ENCODE assay signal across 14 cellular contexts in the genomic region with DNA sequence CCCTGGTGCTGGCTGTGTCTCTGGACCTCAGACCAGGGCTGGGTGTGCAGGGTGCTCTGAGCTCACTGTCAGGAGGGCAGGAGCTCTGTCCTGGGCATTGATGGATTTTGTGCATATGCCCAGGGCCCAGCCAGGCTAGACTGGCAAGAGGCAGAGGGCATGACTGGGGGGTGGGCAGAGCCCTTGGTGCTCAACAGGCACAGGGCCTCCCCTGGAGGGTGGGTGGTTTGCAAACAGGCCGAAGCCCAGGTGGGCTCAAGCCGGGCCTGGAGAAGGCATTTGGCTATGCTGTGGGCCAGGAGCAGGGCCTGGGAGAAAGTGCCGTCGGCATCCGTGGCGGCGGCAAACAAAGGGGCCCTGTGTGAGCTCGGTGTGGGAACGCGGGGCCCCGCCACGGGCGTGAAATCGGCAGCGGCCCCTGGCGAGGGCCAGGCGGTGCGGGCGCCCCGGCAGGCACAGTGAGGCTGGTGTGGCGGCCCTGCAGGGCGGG. TPM values are rescaled to one million over a fixed set of nuclear protein-coding genes. Genes with fewer than 3 reads are reported as not detected.
DNase-seq lines count a peak whose midpoint lies in the region; ATAC-seq and TF ChIP-seq lines count a peak whose summit lies in the region.
"Had no signal": no experiment of that assay in that cellular context is flagged by ENCODE, and none has a peak within 500 bp of the region (broad histone marks: within the 10 kb centered on the region; RNA-seq: fewer than 3 reads in every experiment).

No MANE protein-coding gene starts in this region.

- no peaks in the 10 kb centered on the region for H3K9me3 ChIP-seq in breast epithelium
- no peaks in the 10 kb centered on the region for H3K9me3 ChIP-seq in mucosa of rectum (ENCODE audit: control insufficient read depth in 2 of 2, low read length in 2 of 2)
- no peaks in the 10 kb centered on the region for H3K9me3 ChIP-seq in thymus (ENCODE audit: control insufficient read depth)

- H3K9ac ChIP-seq in mucosa of rectum (ENCODE audit: low read depth in 1 of 2, low read length in 2 of 2) = peak overlapping the region; percentile 77 to 91

- H3K4me1 ChIP-seq in breast epithelium = peaks cover 17 to 35% of the 10 kb centered on the region in 2 donors
- H3K4me1 ChIP-seq in mucosa of rectum (ENCODE audit: control insufficient read depth in 2 of 2, insufficient read depth in 2 of 2, low read length in 2 of 2) = peaks cover 59 to 61% of the 10 kb centered on the region in 2 donors
- peaks cover 8% of the 10 kb centered on the region for H3K4me1 ChIP-seq in thymus (ENCODE audit: control insufficient read depth, insufficient read depth, low read length)

- TF ChIP-seq POLR2A in breast epithelium (IDR thresholded peaks at IDR 0.05) = no peak

- H3K36me3 Mint-ChIP-seq in MCF 10A (ENCODE audit: insufficient read depth, unreplicated experiment) (peaks cover 10% of the 10 kb centered on the region), chondrocyte (ENCODE audit: low read depth) (no peaks in the 10 kb centered on the region)

- no peak overlapping the region for H3K4me3 Mint-ChIP-seq in MCF 10A (ENCODE audit: unreplicated experiment)
- H3K4me3 Mint-ChIP-seq in chondrocyte (ENCODE audit: unreplicated experiment) = no peak overlapping the region
- H3K4me3 Mint-ChIP-seq: activated CD4-positive, alpha-beta T cell treated with anti-CD3 and anti-CD28 coated beads, Interleukin-2, amount 10 ng/mL, durations not matched to agents 7 days and 5 days had no signal

- TF ChIP-seq CTCF in breast epithelium (IDR thresholded peaks at IDR 0.05) (no peak), MCF 10A (IDR thresholded peaks at IDR 0.05; ENCODE audit: unreplicated experiment) (no peak), chondrocyte (IDR thresholded peaks at IDR 0.05) (no peak), GM13976 (IDR thresholded peaks at IDR 0.05; ENCODE audit: borderline replicate concordance, control extremely low read depth, extremely low read depth, insufficient read depth, missing control alignments) (no peak)

- intact Hi-C loops in breast epithelium (cut with DNase I; ENCODE audit: low total_unique reads) (no loop called here), MCF 10A (cut with micrococcal nuclease) (loop anchor here (5.0 kb wide), 1 partner anchor 118 kb away; a partner anchor contains a TSS)

- whole genome bisulfite sequencing in thymus = 92% methylated on average over 22 of the region's 22 CpGs

- H3K27me3 Mint-ChIP-seq in MCF 10A (ENCODE audit: insufficient read depth, unreplicated experiment) = no peaks in the 10 kb centered on the region
- H3K27me3 Mint-ChIP-seq in chondrocyte (ENCODE audit: low read depth) = no peaks in the 10 kb centered on the region

- peak overlapping the region; percentile 89 to 93 for H3K27ac ChIP-seq in breast epithelium
- H3K27ac ChIP-seq in mucosa of rectum (ENCODE audit: low read depth in 2 of 2, low read length in 2 of 2) = peak overlapping the region; percentile 93 to 98
- H3K27ac ChIP-seq in thymus (ENCODE audit: low read depth) = peak overlapping the region; percentile 58

- no peaks in the 10 kb centered on the region for H3K4me1 Mint-ChIP-seq in MCF 10A (ENCODE audit: insufficient read depth, unreplicated experiment)
- H3K4me1 Mint-ChIP-seq in chondrocyte (ENCODE audit: low read depth) = peaks cover 22% of the 10 kb centered on the region

- POLR2A ChIA-PET in MCF 10A (lab: Yijun Ruan, JAX) = interaction anchor here (1.5 to 2.0 kb wide), 2 partner anchors 49 to 119 kb away, joined by 5 read pairs; a partner anchor contains a TSS

- DNase-seq in breast epithelium (ENCODE audit: low spot score in 2 of 2) (no peak), MCF 10A (ENCODE audit: unreplicated experiment) (no peak), chondrocyte (ENCODE audit: low spot score) (peak; percentile 87), GM13976 (ENCODE audit: low spot score) (no peak), T-helper 2 cell (no peak)
- DNase-seq: central memory CD4-positive, alpha-beta T cell; DND-41; MV-4-11 had no signal

- no TSS peak for BruUV-seq in MCF 10A (replicated peaks; lab: Mats Ljungman, UMichigan)

- in situ Hi-C loops in GM13976 (cut with MboI; ENCODE audit: low sequenced_read_pairs, unreplicated experiment) = no loop called here

- peaks cover 0 to 2% of the 10 kb centered on the region in 2 donors for H3K27me3 ChIP-seq in breast epithelium
- H3K27me3 ChIP-seq in mucosa of rectum (ENCODE audit: control insufficient read depth in 2 of 2, insufficient read depth in 2 of 2, low read length in 2 of 2) = peaks cover 0 to 7% of the 10 kb centered on the region in 2 donors
- H3K27me3 ChIP-seq in thymus (ENCODE audit: control insufficient read depth, insufficient read depth) = peaks cover 72% of the 10 kb centered on the region

- H3K9me3 Mint-ChIP-seq in MCF 10A (ENCODE audit: unreplicated experiment) (no peaks in the 10 kb centered on the region), chondrocyte (ENCODE audit: low read depth) (no peaks in the 10 kb centered on the region)
- H3K9me3 Mint-ChIP-seq: activated CD4-positive, alpha-beta T cell treated with anti-CD3 and anti-CD28 coated beads, Interleukin-2, amount 10 ng/mL, durations not matched to agents 7 days and 5 days had no signal

- H3K27ac Mint-ChIP-seq in MCF 10A (ENCODE audit: low read depth, unreplicated experiment) = no peak overlapping the region
- H3K27ac Mint-ChIP-seq in chondrocyte (ENCODE audit: unreplicated experiment) = no peak overlapping the region
- H3K27ac Mint-ChIP-seq: activated CD4-positive, alpha-beta T cell treated with anti-CD3 and anti-CD28 coated beads, Interleukin-2, amount 10 ng/mL, durations not matched to agents 7 days and 5 days had no signal

- no peaks in the 10 kb centered on the region for H3K36me3 ChIP-seq in breast epithelium
- peaks cover 0 to 3% of the 10 kb centered on the region in 2 donors for H3K36me3 ChIP-seq in mucosa of rectum (ENCODE audit: control insufficient read depth in 2 of 2, insufficient read depth in 2 of 2, low read length in 2 of 2)
- no peaks in the 10 kb centered on the region for H3K36me3 ChIP-seq in thymus (ENCODE audit: control insufficient read depth, insufficient read depth)

- CTCF ChIA-PET in MCF 10A (lab: Yijun Ruan, JAX) = interaction anchor here (0.6 to 1.2 kb wide), 4 partner anchors 7 to 231 kb away, joined by 3 to 4 read pairs (median 3); no protein-coding TSS in a partner anchor

- H3K4me3 ChIP-seq in breast epithelium (peak overlapping the region in 1 of 3 donors; percentile 23), mucosa of rectum (ENCODE audit: low read length in 2 of 2) (peak overlapping the region; percentile 62 to 63), thymus (ENCODE audit: low read length) (no peak overlapping the region)

- no peak for ATAC-seq in GM18502 (IDR thresholded peaks at IDR 0.05; ENCODE audit: poor library complexity, unreplicated experiment)

RNA-seq across cellular contexts. Expression of a gene that starts 1.9 kb away (rescaled TPM):
- 1 to 10 TPM; 2.1 to 6.9 (median 3.5) TPM for total RNA-seq in breast epithelium
- 1.4 and 2.2 TPM in 2 replicates for total RNA-seq in MCF 10A (2022)
- total RNA-seq in chondrocyte = 0.39 to 6.9 TPM (median 6.7 TPM) in 3 replicates
- 1.6 TPM for polyA plus RNA-seq in thymus
- total RNA-seq: fibroblast of lung had no signal

RNA-seq across cellular contexts. Expression of a gene that starts 26.4 kb away (rescaled TPM):
- 1 to 10 TPM; 2.9 to 5.4 (median 3.7) TPM for total RNA-seq in breast epithelium
- total RNA-seq in MCF 10A (2022) = 20.6 and 21.9 TPM in 2 replicates
- total RNA-seq in chondrocyte = 0.85 to 3.5 TPM (median 3.4 TPM) in 3 replicates
- polyA plus RNA-seq in thymus = 2.1 TPM

RNA-seq across cellular contexts. Expression of a gene that starts 48.8 kb away (rescaled TPM):
- 10 to 100 TPM; 32.6 to 39.2 (median 38.7) TPM for total RNA-seq in breast epithelium
- total RNA-seq in MCF 10A (2022) = 38.0 and 40.5 TPM in 2 replicates
- total RNA-seq in chondrocyte = 48.0 to 55.1 TPM (median 52.4 TPM) in 3 replicates
- polyA plus RNA-seq in thymus = 38.8 TPM

RNA-seq across cellular contexts. Expression of a gene that starts 52.9 kb away (rescaled TPM):
- total RNA-seq in breast epithelium (not detected), MCF 10A (2022) (not detected in 2 replicates), chondrocyte (not detected in 3 replicates)
- 0.43 TPM for polyA plus RNA-seq in thymus
- total RNA-seq: activated CD4-positive, alpha-beta T cell treated with anti-CD3 and anti-CD28 coated beads, Interleukin-2, amount 10 ng/mL, durations not matched to agents 7 days and 5 days; fibroblast of lung; H7 had no signal
- polyA plus RNA-seq: fibroblast of lung had no signal
